Comparison of ENCODE assay signal across 8 cellular contexts in genomic region chr20:13819885-13820645, GRCh38. TPM values are rescaled to one million over a fixed set of nuclear protein-coding genes. Genes with fewer than 3 reads are reported as not detected.
DNase-seq lines count a peak whose midpoint lies in the region; ATAC-seq and TF ChIP-seq lines count a peak whose summit lies in the region.

No MANE protein-coding gene starts in this region.

- H3K27ac Mint-ChIP-seq in activated CD8-positive, alpha-beta T cell treated with anti-CD3 and anti-CD28 coated beads for 36 hours: no peak overlapping the region

- POLR2A ChIA-PET in activated CD8-positive, alpha-beta T cell treated with anti-CD3 and anti-CD28 coated beads for 36 hours (lab: Charles Lee): interaction anchor here (0.8 kb wide), 1 partner anchor 126 kb away, joined by 3 read pairs; no protein-coding TSS in a partner anchor

- H3K9me2 ChIP-seq in DOHH2 (replicated peaks; ENCODE audit: control insufficient read depth, low read length): no peaks in the 10 kb centered on the region

- no peaks in the 10 kb centered on the region for H3K9me3 ChIP-seq in DOHH2 (ENCODE audit: control insufficient read depth, insufficient read depth, low read length)

- H3K4me2 ChIP-seq in DOHH2 (ENCODE audit: low read length): no peak overlapping the region

- H3K27ac ChIP-seq in DOHH2 (ENCODE audit: low read depth, low read length): no peak overlapping the region

- DNase-seq in NCI-H345 (lab: John Stamatoyannopoulos, UW) (peak; percentile 80), glomerular visceral epithelial cell (ENCODE audit: extremely low spot score) (peak; percentile 66), retina (peak; percentile 40), islet precursor cell (no peak)
- peak; percentile 31 for DNase-seq in activated CD8-positive, alpha-beta T cell treated with anti-CD3 and anti-CD28 coated beads for 36 hours

- H3K4me1 Mint-ChIP-seq in activated CD8-positive, alpha-beta T cell treated with anti-CD3 and anti-CD28 coated beads for 36 hours (ENCODE audit: low read depth): peaks cover 30% of the 10 kb centered on the region

- no peak overlapping the region for H3K4me3 ChIP-seq in DOHH2 (ENCODE audit: low read length)

- no peaks in the 10 kb centered on the region for H3K79me2 ChIP-seq in DOHH2 (ENCODE audit: control insufficient read depth, low read length)

- H3F3A ChIP-seq in DOHH2 (ENCODE audit: control insufficient read depth, insufficient read depth): peaks cover 3% of the 10 kb centered on the region; the same call in 1 of the 2 replicates

- peak; percentile 65 for TF ChIP-seq CTCF in DOHH2 (IDR thresholded peaks at IDR 0.05; ENCODE audit: low read depth, low read length, poor library complexity, severe bottlenecking)
- TF ChIP-seq CTCF in activated CD8-positive, alpha-beta T cell treated with anti-CD3 and anti-CD28 coated beads for 36 hours (IDR thresholded peaks at IDR 0.05): peak; percentile 81

- ATAC-seq in GM19438 (IDR thresholded peaks at IDR 0.05; ENCODE audit: low read depth, unreplicated experiment) (peak; percentile 72), HG03378 (IDR thresholded peaks at IDR 0.05; ENCODE audit: unreplicated experiment) (peak; percentile 89)
- peak; percentile 71 for ATAC-seq in activated CD8-positive, alpha-beta T cell treated with anti-CD3 and anti-CD28 coated beads for 36 hours

- H3K27me3 ChIP-seq in DOHH2 (ENCODE audit: control insufficient read depth, low read length): no peaks in the 10 kb centered on the region

- peaks cover 27% of the 10 kb centered on the region for H3K36me3 Mint-ChIP-seq in activated CD8-positive, alpha-beta T cell treated with anti-CD3 and anti-CD28 coated beads for 36 hours (ENCODE audit: low read depth)

- CTCF ChIA-PET in activated CD8-positive, alpha-beta T cell treated with anti-CD3 and anti-CD28 coated beads for 36 hours (lab: Charles Lee): interaction anchor here (0.9 to 5.7 kb wide), 14 partner anchors 8 to 234 kb away, joined by 3 to 36 read pairs (median 4); no protein-coding TSS in a partner anchor

- H3K36me3 ChIP-seq in DOHH2 (ENCODE audit: control insufficient read depth, low read length): peaks cover 27% of the 10 kb centered on the region

- intact Hi-C loops in activated CD8-positive, alpha-beta T cell treated with anti-CD3 and anti-CD28 coated beads for 36 hours (cut with micrococcal nuclease): loop anchor here (5.0 kb wide), 1 partner anchor 237 kb away; no protein-coding TSS in a partner anchor

- H3K4me3 Mint-ChIP-seq in activated CD8-positive, alpha-beta T cell treated with anti-CD3 and anti-CD28 coated beads for 36 hours: no peak overlapping the region

- H4K20me1 ChIP-seq in DOHH2 (ENCODE audit: control insufficient read depth, insufficient read depth, low read depth, low read length): 0 out of 2 replicates have a peak, but pooled peaks cover 5% of the 10 kb centered on the region

- no peaks in the 10 kb centered on the region for H3K4me1 ChIP-seq in DOHH2 (ENCODE audit: control insufficient read depth, low read length)

- H3K9me3 Mint-ChIP-seq in activated CD8-positive, alpha-beta T cell treated with anti-CD3 and anti-CD28 coated beads for 36 hours: no peaks in the 10 kb centered on the region

- H3K27me3 Mint-ChIP-seq in activated CD8-positive, alpha-beta T cell treated with anti-CD3 and anti-CD28 coated beads for 36 hours: no peaks in the 10 kb centered on the region

RNA-seq across cellular contexts. Expression of gene NDUFAF5, which starts 35.2 kb away (rescaled TPM):
- total RNA-seq in activated CD8-positive, alpha-beta T cell treated with anti-CD3 and anti-CD28 coated beads for 36 hours: 10 to 100 TPM; 25.9 to 28.4 TPM

RNA-seq across cellular contexts. Expression of gene ESF1, which starts 35.3 kb away (rescaled TPM):
- 10 to 100 TPM; 19.9 to 20.4 TPM for total RNA-seq in activated CD8-positive, alpha-beta T cell treated with anti-CD3 and anti-CD28 coated beads for 36 hours
